In genomic region chr6:52388790-52389189, GRCh38 we compare ENCODE assay signal across 9 cellular contexts. TPM values are rescaled to one million over a fixed set of nuclear protein-coding genes. Genes with fewer than 3 reads are reported as not detected.
DNase-seq lines count a peak whose midpoint lies in the region; ATAC-seq and TF ChIP-seq lines count a peak whose summit lies in the region.
"Had no signal": no experiment of that assay in that cellular context is flagged by ENCODE, and none has a peak within 500 bp of the region (broad histone marks: within the 10 kb centered on the region; RNA-seq: fewer than 3 reads in every experiment).

No MANE protein-coding gene starts in this region.

- DNase-seq in NCI-H345 (lab: John Stamatoyannopoulos, UW) (peak; percentile 16), NCI-H345 treated with DMSO at 0.1 percent for 48 hours (lab: John Stamatoyannopoulos, UW; ENCODE audit: unreplicated experiment) (no peak), Panc1 (ENCODE audit: low read depth, low spot score) (no peak), sigmoid colon (no peak), AML-193 (lab: John Stamatoyannopoulos, UW) (no peak), HAP-1 (ENCODE audit: low spot score in 2 of 2) (no peak), NCI-H1417 treated with DMSO at 0.1 percent for 48 hours (lab: John Stamatoyannopoulos, UW) (no peak)
- no peak for DNase-seq in effector memory CD4-positive, alpha-beta T cell
- DNase-seq: foreskin melanocyte had no signal

- BruUV-seq in Panc1 (replicated peaks; lab: Mats Ljungman, UMichigan), result no TSS peak

- H3K4me3 ChIP-seq in Panc1 (ENCODE audit: low read depth in 2 of 2, low read length in 2 of 2) (no peak overlapping the region), sigmoid colon (no peak overlapping the region), HAP-1 (no peak overlapping the region)
- H3K4me3 ChIP-seq in effector memory CD4-positive, alpha-beta T cell (ENCODE audit: insufficient read depth, low read depth, low read length, poor library complexity, severe bottlenecking), result no peak overlapping the region

- H3K36me3 ChIP-seq in Panc1 (ENCODE audit: control insufficient read depth, insufficient read depth, low read length), result no peaks in the 10 kb centered on the region
- no peaks in the 10 kb centered on the region for H3K36me3 ChIP-seq in effector memory CD4-positive, alpha-beta T cell (ENCODE audit: control insufficient read depth, insufficient read depth, low read length)
- no peaks in the 10 kb centered on the region for H3K36me3 ChIP-seq in sigmoid colon
- H3K36me3 ChIP-seq in HAP-1 (replicated peaks), result no peaks in the 10 kb centered on the region

- H3K27ac ChIP-seq in Panc1 (ENCODE audit: low read length), result peak overlapping the region; percentile 3; the same call in 1 of the 2 replicates
- H3K27ac ChIP-seq in effector memory CD4-positive, alpha-beta T cell (ENCODE audit: insufficient read depth, low read length, poor library complexity, severe bottlenecking), result peak overlapping the region; percentile 86
- peak overlapping the region in 3 of 4 donors; percentile 53 to 69 (median 66) for H3K27ac ChIP-seq in sigmoid colon

- peak in 1 of 4 donors; percentile 41 for TF ChIP-seq EP300 in sigmoid colon (IDR thresholded peaks at IDR 0.05)

- POLR2A ChIA-PET in Panc1 (lab: Charles Lee), result no interaction called here

- CTCF ChIA-PET in Panc1 (lab: Charles Lee), result no interaction called here

- WGBS in sigmoid colon, 2 donors, result 67 to 77% methylated on average over 4 of the region's 4 CpGs

- H3K27me3 ChIP-seq in Panc1 (ENCODE audit: control insufficient read depth, insufficient read depth, low read length) (no peaks in the 10 kb centered on the region), sigmoid colon (no peaks in the 10 kb centered on the region), HAP-1 (ENCODE audit: low read depth) (no peaks in the 10 kb centered on the region)
- H3K27me3 ChIP-seq in effector memory CD4-positive, alpha-beta T cell (replicated peaks; ENCODE audit: control insufficient read depth, insufficient read depth, low read length, poor library complexity, severe bottlenecking), result no peaks in the 10 kb centered on the region

- TF ChIP-seq CTCF in Panc1 (IDR thresholded peaks at IDR 0.05) (no peak), sigmoid colon (IDR thresholded peaks at IDR 0.05) (no peak)

- H3K4me1 ChIP-seq in Panc1 (ENCODE audit: control insufficient read depth, insufficient read depth, low read length) (peaks cover 15% of the 10 kb centered on the region), sigmoid colon (peaks cover 0 to 29% (median 23%) of the 10 kb centered on the region in 4 donors), HAP-1 (no peaks in the 10 kb centered on the region)
- H3K4me1 ChIP-seq in effector memory CD4-positive, alpha-beta T cell (ENCODE audit: control insufficient read depth, insufficient read depth, low read length, poor library complexity, severe bottlenecking), result peaks cover 51% of the 10 kb centered on the region

- intact Hi-C loops in Panc1 (cut with micrococcal nuclease; ENCODE audit: unreplicated experiment) (no loop called here), sigmoid colon (cut with DNase I) (no loop called here)

- ATAC-seq in Panc1, result no peak

- in situ Hi-C loops in Panc1 (cut with HindIII; ENCODE audit: low pct_unique_long_range_greater_than_20kb, low sequenced_read_pairs), result no loop called here
- in situ Hi-C loops in HAP-1 (cut with MboI; ENCODE audit: low sequenced_read_pairs), result no loop called here

- H3K9me3 ChIP-seq in Panc1 (ENCODE audit: control insufficient read depth, insufficient read depth, low read depth, low read length) (peaks cover 5% of the 10 kb centered on the region; the same call in 1 of the 2 replicates), sigmoid colon (no peaks in the 10 kb centered on the region), HAP-1 (peaks cover 6% of the 10 kb centered on the region)
- H3K9me3 ChIP-seq in effector memory CD4-positive, alpha-beta T cell (ENCODE audit: control insufficient read depth, low read length), result no peaks in the 10 kb centered on the region

- no peak for TF ChIP-seq POLR2A in sigmoid colon (IDR thresholded peaks at IDR 0.05)

RNA-seq across cellular contexts. Expression of gene PAQR8, which starts 26.8 kb away (rescaled TPM):
- 3.6 TPM for total RNA-seq in Panc1 (2021; ENCODE audit: unreplicated experiment)
- polyA plus RNA-seq in Panc1 (2012; ENCODE audit: insufficient read length), result 2.3 TPM
- 10 to 100 TPM; 12.2 to 17.4 (median 13.8) TPM for total RNA-seq in sigmoid colon
- polyA plus RNA-seq in sigmoid colon, result 10 to 100 TPM; 15.6 to 49.2 (median 16.4) TPM

RNA-seq across cellular contexts. Expression of gene EFHC1, which starts 31.4 kb away (rescaled TPM):
- total RNA-seq in Panc1 (2021; ENCODE audit: unreplicated experiment), result 24.6 TPM
- 17.6 TPM for polyA plus RNA-seq in Panc1 (2012; ENCODE audit: insufficient read length)
- 10 to 100 TPM; 15.9 to 38.5 (median 19.1) TPM for total RNA-seq in sigmoid colon
- polyA plus RNA-seq in sigmoid colon, result 1 to 10 TPM; 1.8 to 6.9 (median 2.4) TPM

Comparison
In these comparisons a context has a peak if more than half of its experiments do, and no peak if none do; other contexts are left out.
1. H3K27ac ChIP-seq: peak in every context shown above with its lines; median percentile 86 in effector memory CD4-positive, alpha-beta T cell; 66 in sigmoid colon; 3 in Panc1.